ENCODE assay signal across 26 cellular contexts in genomic region chr5:136710834-136711233, GRCh38.
DNase-seq lines count a peak whose midpoint lies in the region; TF ChIP-seq lines count a peak whose summit lies in the region.
"Had no signal": no experiment of that assay in that cellular context is flagged by ENCODE, and none has a peak within 500 bp of the region (broad histone marks: within the 10 kb centered on the region; RNA-seq: fewer than 3 reads in every experiment).

No MANE protein-coding gene starts in this region.

- peaks cover 7% of the 10 kb centered on the region for H3K27me3 Mint-ChIP-seq in osteocyte (ENCODE audit: unreplicated experiment)
- H3K27me3 Mint-ChIP-seq: B cell; CD4-positive, alpha-beta memory T cell; CD4-positive, alpha-beta T cell; CD8-positive, alpha-beta memory T cell had no signal

- DNase-seq in NCI-H2171 treated with DMSO at 0.1 percent for 48 hours (lab: John Stamatoyannopoulos, UW) = peak; percentile 10
- no peak for DNase-seq in NCI-H2171 (lab: John Stamatoyannopoulos, UW)
- DNase-seq in osteocyte (ENCODE audit: extremely low spot score, unreplicated experiment) = no peak
- DNase-seq in NCI-H1694 treated with DMSO at 0.1 percent for 48 hours (lab: John Stamatoyannopoulos, UW) = no peak
- DNase-seq: 8988T; ACHN; AML-193; BE2C; C1 segment of cervical spinal cord; Caco-2; Calu3; CD4-positive, alpha-beta memory T cell; CD4-positive, alpha-beta T cell; CD4-positive, CD25-positive, alpha-beta regulatory T cell; CD8-positive, alpha-beta memory T cell; CD8-positive, alpha-beta T cell; COR-L47; DMS 273 treated with DMSO at 0.1 percent for 48 hours; DMS153; DMS53; DMS79; DMS79 treated with DMSO at 0.1 percent for 48 hours; DND-41; EL had no signal

- H3K27ac Mint-ChIP-seq in osteocyte (ENCODE audit: unreplicated experiment) = peak overlapping the region; percentile 2
- H3K27ac Mint-ChIP-seq: B cell; CD14-positive monocyte; CD4-positive, alpha-beta T cell; CD4-positive, CD25-positive, alpha-beta regulatory T cell; CD8-positive, alpha-beta T cell had no signal

- no peaks in the 10 kb centered on the region for H3K36me3 Mint-ChIP-seq in osteocyte (ENCODE audit: unreplicated experiment)
- H3K36me3 Mint-ChIP-seq: CD14-positive monocyte; CD4-positive, alpha-beta memory T cell; CD4-positive, CD25-positive, alpha-beta regulatory T cell; CD8-positive, alpha-beta memory T cell; CD8-positive, alpha-beta T cell had no signal

- TF ChIP-seq CTCF in osteocyte (IDR thresholded peaks at IDR 0.05) = no peak

- peaks cover 36% of the 10 kb centered on the region for H3K4me1 Mint-ChIP-seq in osteocyte (ENCODE audit: unreplicated experiment)
- H3K4me1 Mint-ChIP-seq: B cell; CD14-positive monocyte; CD4-positive, alpha-beta memory T cell; CD4-positive, CD25-positive, alpha-beta regulatory T cell; CD8-positive, alpha-beta memory T cell had no signal

- H3K9me3 Mint-ChIP-seq in osteocyte (ENCODE audit: unreplicated experiment) = no peaks in the 10 kb centered on the region

- no peak overlapping the region for H3K4me3 Mint-ChIP-seq in osteocyte (ENCODE audit: unreplicated experiment)
- H3K4me3 Mint-ChIP-seq: B cell; CD14-positive monocyte; CD4-positive, alpha-beta memory T cell; CD4-positive, alpha-beta T cell; CD4-positive, CD25-positive, alpha-beta regulatory T cell; CD8-positive, alpha-beta memory T cell; CD8-positive, alpha-beta T cell had no signal
